Comparison of ENCODE assay signal across 1 cellular context in genomic region chr16:87844374-87844733, GRCh38.
A peak's percentile ranks its signal among the peaks of the same experiment; 100 is the strongest.
TF ChIP-seq lines count a peak whose summit lies in the region.

No MANE protein-coding gene starts in this region.

TF ChIP-seq in HepG2, 621 proteins besides CTCF, POLR2A, EP300 and RAD21 (continued from another document):
- TF ChIP-seq ZNF597 (CRISPR knock-in tag; IDR thresholded peaks at IDR 0.05): no peak
- 0 out of 2 replicates have a peak, but pooled peaks have one; percentile 29 for TF ChIP-seq ZBTB39 (CRISPR knock-in tag; IDR thresholded peaks at IDR 0.05)
- TF ChIP-seq ZBTB33 (CRISPR knock-in tag; IDR thresholded peaks at IDR 0.05): peak; percentile 92
- TF ChIP-seq ZNF512B (CRISPR knock-in tag; IDR thresholded peaks at IDR 0.05; ENCODE audit: borderline replicate concordance): 0 out of 2 replicates have a peak, but pooled peaks have one; percentile 44
- TF ChIP-seq LCORL (IDR thresholded peaks at IDR 0.05): no peak
- TF ChIP-seq LCORL (CRISPR knock-in tag; IDR thresholded peaks at IDR 0.05): peak; percentile 28; the same call in 1 of the 2 replicates
- TF ChIP-seq KDM2A (CRISPR knock-in tag; IDR thresholded peaks at IDR 0.05; ENCODE audit: borderline replicate concordance, low read depth): peak; percentile 24; the same call in 1 of the 2 replicates
- no peak for TF ChIP-seq FOXC1 (CRISPR knock-in tag; IDR thresholded peaks at IDR 0.05; ENCODE audit: borderline replicate concordance)
- TF ChIP-seq ZNF253 (CRISPR knock-in tag; IDR thresholded peaks at IDR 0.05; ENCODE audit: borderline replicate concordance): 0 out of 2 replicates have a peak, but pooled peaks have one; percentile 24
- TF ChIP-seq ZNF292 (CRISPR knock-in tag; IDR thresholded peaks at IDR 0.05; ENCODE audit: borderline replicate concordance, low read depth): 0 out of 2 replicates have a peak, but pooled peaks have one; percentile 22
- no peak for TF ChIP-seq ZBTB46 (CRISPR knock-in tag; IDR thresholded peaks at IDR 0.05; ENCODE audit: borderline replicate concordance)
- TF ChIP-seq ZFYVE20 (CRISPR knock-in tag; IDR thresholded peaks at IDR 0.05; ENCODE audit: borderline replicate concordance, low read depth): no peak
- TF ChIP-seq ZNF225 (CRISPR knock-in tag; IDR thresholded peaks at IDR 0.05): peak; percentile 69; the same call in 1 of the 2 replicates
- no peak for TF ChIP-seq REXO4 (CRISPR knock-in tag; IDR thresholded peaks at IDR 0.05; ENCODE audit: borderline replicate concordance)
- no peak for TF ChIP-seq HOXA5 (CRISPR knock-in tag; IDR thresholded peaks at IDR 0.05)
- no peak for TF ChIP-seq IKZF4 (CRISPR knock-in tag; IDR thresholded peaks at IDR 0.05; ENCODE audit: borderline replicate concordance, low read depth, not compliant biosample characterization)
- TF ChIP-seq HES4 (CRISPR knock-in tag; IDR thresholded peaks at IDR 0.05; ENCODE audit: borderline replicate concordance): peak; percentile 69; the same call in 1 of the 2 replicates
- peak; percentile 76; the same call in 1 of the 2 replicates for TF ChIP-seq ZBTB4 (CRISPR knock-in tag; IDR thresholded peaks at IDR 0.05; ENCODE audit: borderline replicate concordance)
- TF ChIP-seq BRD4 (CRISPR knock-in tag; IDR thresholded peaks at IDR 0.05): 0 out of 2 replicates have a peak, but pooled peaks have one; percentile 39
- no peak for TF ChIP-seq TFE3 (CRISPR knock-in tag; IDR thresholded peaks at IDR 0.05)
- TF ChIP-seq ZFP91 (CRISPR knock-in tag; IDR thresholded peaks at IDR 0.05; ENCODE audit: borderline replicate concordance): peak; percentile 31; the same call in 1 of the 2 replicates
- TF ChIP-seq HNF4A (CRISPR knock-in tag; IDR thresholded peaks at IDR 0.05): 0 out of 2 replicates have a peak, but pooled peaks have one; percentile 6
- peak; percentile 28 for TF ChIP-seq PTBP1 (IDR thresholded peaks at IDR 0.05; ENCODE audit: low read depth, low read length, poor library complexity, severe bottlenecking)
- no peak for TF ChIP-seq ZNF362 (CRISPR knock-in tag; IDR thresholded peaks at IDR 0.05; ENCODE audit: borderline replicate concordance)
- TF ChIP-seq GZF1 (CRISPR knock-in tag; IDR thresholded peaks at IDR 0.05): 0 out of 2 replicates have a peak, but pooled peaks have one; percentile 31
- TF ChIP-seq SP4 (CRISPR knock-in tag; IDR thresholded peaks at IDR 0.05): 0 out of 2 replicates have a peak, but pooled peaks have one; percentile 32
- TF ChIP-seq ZNF563 (CRISPR knock-in tag; IDR thresholded peaks at IDR 0.05): 0 out of 2 replicates have a peak, but pooled peaks have one; percentile 35
- peak; percentile 27; the same call in 1 of the 2 replicates for TF ChIP-seq HOXA3 (CRISPR knock-in tag; IDR thresholded peaks at IDR 0.05)
- TF ChIP-seq NFE2L1 (CRISPR knock-in tag; IDR thresholded peaks at IDR 0.05; ENCODE audit: borderline replicate concordance): no peak
TF ChIP-seq in HepG2: peak in this region for 20.
